Comparison of ENCODE assay signal across 8 cellular contexts in the genomic region with DNA sequence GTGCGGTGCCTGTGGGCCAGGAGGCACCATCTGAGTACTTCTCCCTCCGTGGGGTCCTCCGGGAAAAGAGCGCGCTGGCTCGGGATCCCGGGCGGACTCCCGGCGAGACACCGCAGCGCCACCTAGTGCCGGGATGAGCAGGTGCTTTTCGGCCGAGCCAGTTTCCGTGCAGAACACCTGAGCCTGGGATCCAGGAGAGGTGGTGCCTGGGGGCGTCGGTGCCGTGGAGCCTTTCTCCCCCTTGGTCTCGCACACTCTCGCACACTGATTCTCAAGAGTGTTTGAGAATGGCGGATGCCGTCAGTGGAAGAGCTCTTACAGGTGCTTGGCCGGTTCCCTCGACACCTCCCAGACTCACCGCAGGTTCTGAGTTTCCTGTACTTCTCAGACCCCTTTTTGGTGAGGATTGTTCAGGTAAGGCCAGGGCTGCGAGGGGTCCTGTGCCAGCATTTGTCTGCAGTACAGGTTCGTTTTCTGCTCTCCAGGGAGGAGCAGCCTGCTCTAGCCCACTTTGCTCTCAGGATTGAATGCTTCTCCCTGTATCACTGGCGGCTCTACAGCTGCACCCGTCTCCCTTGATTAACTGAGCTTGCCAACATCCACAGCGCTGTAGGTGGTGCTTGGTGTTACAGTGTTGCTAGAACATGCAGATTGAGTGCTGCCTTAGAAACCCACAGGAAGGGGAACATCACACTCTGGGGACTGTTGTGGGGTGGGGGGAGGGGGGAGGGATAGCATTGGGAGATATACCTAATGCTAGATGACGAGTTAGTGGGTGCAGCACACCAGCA. TPM values are rescaled to one million over a fixed set of nuclear protein-coding genes. Genes with fewer than 3 reads are reported as not detected.
DNase-seq lines count a peak whose midpoint lies in the region; ATAC-seq and TF ChIP-seq lines count a peak whose summit lies in the region.

No MANE protein-coding gene starts in this region.

- in situ Hi-C loops in GM13977 (cut with MboI; ENCODE audit: low pct_unique_long_range_greater_than_20kb, low sequenced_read_pairs, unreplicated experiment) = no loop called here

- POLR2A ChIA-PET in RWPE1 (lab: Yijun Ruan, JAX; ENCODE audit: low non-redundant PET) = no interaction called here

- ATAC-seq in body of pancreas (peak; percentile 69), GM18519 (IDR thresholded peaks at IDR 0.05; ENCODE audit: low FRiP score, unreplicated experiment) (no peak)

- DNase-seq in GM13977 (ENCODE audit: low spot score) = peak; percentile 85
- DNase-seq in RWPE1 (ENCODE audit: low spot score) = peak; percentile 81
- peak; percentile 71 to 81 (median 76) for DNase-seq in body of pancreas
- DNase-seq in inferior parietal cortex (ENCODE audit: extremely low spot score) = peak; percentile 58
- peak; percentile 36 for DNase-seq in stimulated activated CD4-positive, alpha-beta T cell treated with anti-CD3 and anti-CD28 coated beads, Interleukin-12 subunit alpha, Interleukin-12 subunit beta, amount 100 ng/mL, for 4 hours
- no peak for DNase-seq in GOT3 (lab: John Stamatoyannopoulos, UW)

- H3K27me3 ChIP-seq in ACC112 (ENCODE audit: insufficient read depth, low read length) (no peaks in the 10 kb centered on the region), body of pancreas (no peaks in the 10 kb centered on the region)

- no peaks in the 10 kb centered on the region for H3K79me2 ChIP-seq in ACC112 (ENCODE audit: control insufficient read depth, insufficient read depth, low read length, unreplicated experiment)

- H3K4me3 ChIP-seq in ACC112 (ENCODE audit: low read depth, low read length) = no peak overlapping the region
- no peak overlapping the region for H3K4me3 ChIP-seq in body of pancreas

- peak overlapping the region; percentile 14 for H2AFZ ChIP-seq in ACC112 (ENCODE audit: low read length, unreplicated experiment)

- H3K27ac ChIP-seq in ACC112 (ENCODE audit: low read depth, low read length) (no peak overlapping the region), RWPE1 (no peak overlapping the region), body of pancreas (no peak overlapping the region)

- 23 to 27% methylated on average over 26 to 32 of the region's 32 CpGs for WGBS in body of pancreas, 2 donors

- H3K9me3 ChIP-seq in body of pancreas = no peaks in the 10 kb centered on the region

- TF ChIP-seq POLR2A in body of pancreas (IDR thresholded peaks at IDR 0.05) = no peak

- TF ChIP-seq CTCF in GM13977 (IDR thresholded peaks at IDR 0.05; ENCODE audit: extremely low read depth, insufficient read depth, missing control alignments) (peak; percentile 90), RWPE1 (conservative IDR thresholded peaks at IDR 0.05; ENCODE audit: low read depth) (peak; percentile 98), body of pancreas (IDR thresholded peaks at IDR 0.05) (peak; percentile 75 to 93 (median 80))

- CTCF ChIA-PET in RWPE1 (lab: Yijun Ruan, JAX) = interaction anchor here (0.6 to 0.9 kb wide), 9 partner anchors 10 to 124 kb away, joined by 3 to 4 read pairs (median 3); no protein-coding TSS in a partner anchor

- H3K4me1 ChIP-seq in ACC112 (ENCODE audit: control insufficient read depth, insufficient read depth, low read length, unreplicated experiment) = peaks cover 3% of the 10 kb centered on the region
- H3K4me1 ChIP-seq in body of pancreas = peaks cover 8% of the 10 kb centered on the region

- intact Hi-C loops in body of pancreas (cut with DNase I) = loop anchor here (5.0 kb wide), 2 partner anchors 108 to 423 kb away; no protein-coding TSS in a partner anchor

- no peaks in the 10 kb centered on the region for H3K36me3 ChIP-seq in ACC112 (ENCODE audit: insufficient read depth, low read length)
- H3K36me3 ChIP-seq in body of pancreas (replicated peaks in 1 of 2; ENCODE audit: insufficient read depth in 1 of 2, low read depth in 2 of 2) = no peaks in the 10 kb centered on the region

RNA-seq across cellular contexts. Expression of gene TBCD, which starts 23.4 kb away (rescaled TPM):
- total RNA-seq in body of pancreas = 10 to 100 TPM; 38.9 to 74.8 TPM

RNA-seq across cellular contexts. Expression of gene FN3K, which starts 39.8 kb away (rescaled TPM):
- total RNA-seq in body of pancreas = 10 to 100 TPM; 15.2 to 29.1 TPM

RNA-seq across cellular contexts. Expression of gene FN3KRP, which starts 58.7 kb away (rescaled TPM):
- 1 to 10 TPM; 7.6 to 8.0 TPM for total RNA-seq in body of pancreas
